ENCODE assay signal across 9 cellular contexts in the genomic region with DNA sequence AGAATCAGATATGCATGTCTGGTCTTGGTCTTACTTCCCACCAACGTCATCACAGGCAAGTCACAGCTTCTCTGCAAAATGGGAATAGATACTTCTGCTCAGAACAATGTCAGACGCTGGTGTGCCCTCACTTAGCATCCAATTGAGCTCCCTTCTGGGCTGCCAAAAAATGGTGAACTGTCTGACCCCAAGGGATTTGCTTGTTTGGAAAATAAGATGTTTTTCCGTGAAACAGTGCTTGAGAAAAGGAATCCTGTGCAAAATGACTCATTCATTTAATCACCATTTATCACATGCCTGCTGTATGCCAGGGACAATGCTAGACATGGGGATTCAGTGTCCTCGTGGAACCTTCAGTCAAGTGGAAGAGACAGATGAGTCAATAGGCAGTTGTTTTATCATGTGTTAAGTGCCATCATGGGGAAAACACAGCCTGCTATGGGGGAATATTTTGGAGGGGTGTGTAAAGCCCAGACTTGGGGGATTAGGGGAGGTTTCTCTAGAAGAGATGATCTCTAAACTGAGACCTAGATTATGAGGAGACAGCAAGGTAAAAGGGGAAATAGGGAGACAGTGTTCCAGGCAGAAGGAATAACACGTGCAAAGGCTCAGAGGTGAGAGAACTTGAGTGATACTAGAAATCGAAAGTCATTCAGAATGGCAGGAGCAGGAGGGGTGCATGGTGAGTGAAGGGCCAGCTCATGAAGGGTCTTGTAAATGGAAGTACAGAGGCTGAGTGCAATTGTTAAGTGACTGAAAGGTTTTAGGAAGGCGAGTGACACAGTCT. TPM values are rescaled to one million over a fixed set of nuclear protein-coding genes. Genes with fewer than 3 reads are reported as not detected.
A peak's percentile ranks its signal among the peaks of the same experiment; 100 is the strongest.
DNase-seq lines count a peak whose midpoint lies in the region; FAIRE-seq and TF ChIP-seq lines count a peak whose summit lies in the region.
"Had no signal": no experiment of that assay in that cellular context is flagged by ENCODE, and none has a peak within 500 bp of the region (broad histone marks: within the 10 kb centered on the region; RNA-seq: fewer than 3 reads in every experiment).

No MANE protein-coding gene starts in this region.

- FAIRE-seq in bronchial epithelial cell (lab: Jason Lieb, UNC), result peak; percentile 93

- H3K4me1 ChIP-seq in CD4-positive, alpha-beta memory T cell (ENCODE audit: insufficient read depth, low read length), result peaks cover 11% of the 10 kb centered on the region

- H3K36me3 Mint-ChIP-seq in HFFc6 (ENCODE audit: low read depth), result no peaks in the 10 kb centered on the region
- no peaks in the 10 kb centered on the region for H3K36me3 Mint-ChIP-seq in osteocyte (ENCODE audit: unreplicated experiment)
- peaks cover 3 to 8% of the 10 kb centered on the region in 2 donors for H3K36me3 Mint-ChIP-seq in CD4-positive, alpha-beta memory T cell

- no peaks in the 10 kb centered on the region for H3K9me3 Mint-ChIP-seq in HFFc6
- H3K9me3 Mint-ChIP-seq in osteocyte (ENCODE audit: unreplicated experiment), result no peaks in the 10 kb centered on the region
- no peaks in the 10 kb centered on the region for H3K9me3 Mint-ChIP-seq in CD4-positive, alpha-beta memory T cell

- TF ChIP-seq CTCF in HFFc6 (IDR thresholded peaks at IDR 0.05) (no peak), bronchial epithelial cell (IDR thresholded peaks at IDR 0.05; ENCODE audit: insufficient read depth, low read length, severe bottlenecking) (no peak), osteocyte (IDR thresholded peaks at IDR 0.05) (no peak)

- H3K27me3 ChIP-seq in bronchial epithelial cell (ENCODE audit: control insufficient read depth, insufficient read depth, low read length), result no peaks in the 10 kb centered on the region
- no peaks in the 10 kb centered on the region for H3K27me3 ChIP-seq in CD4-positive, alpha-beta memory T cell (ENCODE audit: insufficient read depth, low read length)

- peaks cover 12% of the 10 kb centered on the region for H3K36me3 ChIP-seq in bronchial epithelial cell (ENCODE audit: control insufficient read depth, insufficient read depth, low read length)
- no peaks in the 10 kb centered on the region for H3K36me3 ChIP-seq in CD4-positive, alpha-beta memory T cell (ENCODE audit: insufficient read depth, low read length)

- CTCF ChIA-PET in CD4-positive, alpha-beta memory T cell (lab: Charles Lee; ENCODE audit: partially characterized antibody), result interaction anchor here (0.8 to 7.2 kb wide), 4 partner anchors 6 to 13 kb away, joined by 3 to 34 read pairs (median 5); no protein-coding TSS in a partner anchor

- DNase-seq in EH (ENCODE audit: low read depth) (peak; percentile 96), HFFc6 (peak; percentile 62), bronchial epithelial cell (ENCODE audit: low read depth) (peak; percentile 87), osteocyte (ENCODE audit: extremely low spot score, unreplicated experiment) (no peak), NCI-H2107 (lab: John Stamatoyannopoulos, UW) (no peak)
- no peak for DNase-seq in stimulated activated CD8-positive, alpha-beta memory T cell treated with anti-CD3 and anti-CD28 coated beads, Interleukin-4, amount 100 ng/mL, for 48 hours
- no peak for DNase-seq in stimulated activated CD4-positive, alpha-beta T cell treated with anti-CD3 and anti-CD28 coated beads, Interleukin-4, amount 100 ng/mL, for 1 hour
- DNase-seq in CD4-positive, alpha-beta memory T cell, result no peak
- DNase-seq: NCI-H146 had no signal

- H3K4me3 Mint-ChIP-seq in HFFc6 (peak overlapping the region; percentile 5), osteocyte (ENCODE audit: unreplicated experiment) (no peak overlapping the region)
- H3K4me3 Mint-ChIP-seq in CD4-positive, alpha-beta memory T cell, result peak overlapping the region in 1 of 8 donors; percentile 7

- H3K27ac Mint-ChIP-seq in HFFc6 (peak overlapping the region; percentile 82), osteocyte (ENCODE audit: unreplicated experiment) (peak overlapping the region; percentile 11)
- H3K27ac Mint-ChIP-seq in CD4-positive, alpha-beta memory T cell, result peak overlapping the region in 3 of 7 donors; percentile 22 to 44 (median 38)

- peaks cover 2% of the 10 kb centered on the region for H3K27me3 Mint-ChIP-seq in HFFc6 (ENCODE audit: insufficient read depth)
- H3K27me3 Mint-ChIP-seq in osteocyte (ENCODE audit: unreplicated experiment), result no peaks in the 10 kb centered on the region
- H3K27me3 Mint-ChIP-seq in CD4-positive, alpha-beta memory T cell, result peaks cover 8 to 9% of the 10 kb centered on the region in 2 donors

- H3K4me3 ChIP-seq in bronchial epithelial cell (ENCODE audit: low read depth, low read length), result no peak overlapping the region
- no peak overlapping the region for H3K4me3 ChIP-seq in CD4-positive, alpha-beta memory T cell (ENCODE audit: low read length in 2 of 2)

- peaks cover 37% of the 10 kb centered on the region for H3K4me1 Mint-ChIP-seq in HFFc6 (ENCODE audit: low read depth)
- H3K4me1 Mint-ChIP-seq in osteocyte (ENCODE audit: unreplicated experiment), result peaks cover 32% of the 10 kb centered on the region
- H3K4me1 Mint-ChIP-seq in CD4-positive, alpha-beta memory T cell, result peaks cover 15 to 25% (median 22%) of the 10 kb centered on the region in 4 donors

- H3K27ac ChIP-seq in CD4-positive, alpha-beta memory T cell (ENCODE audit: low read depth, low read length), result no peak overlapping the region

- H3K9me3 ChIP-seq in CD4-positive, alpha-beta memory T cell (ENCODE audit: control insufficient read depth in 1 of 2, low read length in 2 of 2), result no peaks in the 10 kb centered on the region

- intact Hi-C loops in CD4-positive, alpha-beta memory T cell (cut with micrococcal nuclease), result no loop called here

- POLR2A ChIA-PET in CD4-positive, alpha-beta memory T cell (lab: Charles Lee; ENCODE audit: partially characterized antibody), result no interaction called here

RNA-seq across cellular contexts. Expression of gene NIPAL4, which starts 3.8 kb away (rescaled TPM):
- under 1 TPM; 0.14 to 0.38 (median 0.22) TPM for total RNA-seq in HFFc6 (2021; fragmentation: NEBNext Ultra II Directional; extraction: Animal tissue kit (Norgen Biotek cat#: 25700))
- total RNA-seq in bronchial epithelial cell, result 5.3 and 9.2 TPM in 2 replicates
- total RNA-seq in osteocyte, result 2.3 and 2.4 TPM in 2 replicates
- total RNA-seq in CD4-positive, alpha-beta memory T cell, result not detected
- polyA plus RNA-seq in CD4-positive, alpha-beta memory T cell, result not detected

Comparison
In these comparisons a context has a peak if more than half of its experiments do, and no peak if none do; other contexts are left out.
1. DNase-seq: peak in EH (single experiment), HFFc6 (single experiment) and bronchial epithelial cell (single experiment); none in osteocyte (single experiment), stimulated activated CD8-positive, alpha-beta memory T cell treated with anti-CD3 and anti-CD28 coated beads, Interleukin-4, amount 100 ng/mL, for 48 hours (single experiment), stimulated activated CD4-positive, alpha-beta T cell treated with anti-CD3 and anti-CD28 coated beads, Interleukin-4, amount 100 ng/mL, for 1 hour (single experiment), CD4-positive, alpha-beta memory T cell (0 of 5) and NCI-H2107 (single experiment).